ENCODE assay signal across 18 cellular contexts in genomic region chr13:102784501-102784900, GRCh38. TPM values are rescaled to one million over a fixed set of nuclear protein-coding genes. Genes with fewer than 3 reads are reported as not detected.
DNase-seq lines count a peak whose midpoint lies in the region; ATAC-seq, FAIRE-seq and TF ChIP-seq lines count a peak whose summit lies in the region.
"Had no signal": no experiment of that assay in that cellular context is flagged by ENCODE, and none has a peak within 500 bp of the region (broad histone marks: within the 10 kb centered on the region; RNA-seq: fewer than 3 reads in every experiment).

No MANE protein-coding gene starts in this region.

- H3K4me2 ChIP-seq in HepG2 (ENCODE audit: low read depth, low read length), result no peak overlapping the region
- H3K4me2 ChIP-seq: GM23338 had no signal

- intact Hi-C loops in HepG2 (cut with micrococcal nuclease; ENCODE audit: unreplicated experiment), result no loop called here
- intact Hi-C loops in heart right ventricle (cut with DNase I), result no loop called here
- intact Hi-C loops in right cardiac atrium (cut with DNase I), result no loop called here

- ATAC-seq in HepG2, result no peak
- peak in 7 of 8 donors; percentile 38 to 98 (median 89) for ATAC-seq in heart right ventricle
- ATAC-seq in right cardiac atrium, result peak; percentile 70 to 89
- no peak for ATAC-seq in HG02623 (IDR thresholded peaks at IDR 0.05; ENCODE audit: unreplicated experiment)
- ATAC-seq: GM23338 had no signal

- TF ChIP-seq POLR2A in HepG2 (IDR thresholded peaks at IDR 0.05; ENCODE audit: insufficient read depth in 1 of 2, low read depth in 2 of 2, low read length in 2 of 2), result no peak

- H3K4me3 ChIP-seq in liver (ENCODE audit: low read depth in 1 of 3, low read length in 3 of 3) (no peak overlapping the region), HepG2 (replicated peaks in 1 of 3; ENCODE audit: insufficient read depth in 1 of 3, low read depth in 2 of 3, low read length in 3 of 3) (no peak overlapping the region), heart right ventricle (no peak overlapping the region), right cardiac atrium (ENCODE audit: low read length) (no peak overlapping the region)
- H3K4me3 ChIP-seq: GM23338 had no signal

- BruUV-seq in HepG2 (replicated peaks; lab: Mats Ljungman, UMichigan), result no TSS peak

- H4K20me1 ChIP-seq in HepG2 (ENCODE audit: insufficient read depth, low read length), result no peaks in the 10 kb centered on the region

- TF ChIP-seq RAD21 in liver (IDR thresholded peaks at IDR 0.05) (no peak), HepG2 (CRISPR knock-in tag; IDR thresholded peaks at IDR 0.05) (no peak)

- H3K27ac ChIP-seq in liver (ENCODE audit: low read depth in 1 of 2, low read length in 2 of 2) (peak overlapping the region in 1 of 2 donors; percentile 41), HepG2 (ENCODE audit: extremely low read length, insufficient read depth, low read length) (no peak overlapping the region), heart right ventricle (peak overlapping the region in 8 of 10 donors; percentile 33 to 77 (median 56)), right cardiac atrium (ENCODE audit: low read length) (peak overlapping the region; percentile 87)

- no peak for TF ChIP-seq EP300 in HepG2 (IDR thresholded peaks at IDR 0.05; ENCODE audit: low read depth in 2 of 2, low read length in 2 of 2)
- no peak for TF ChIP-seq EP300 in HepG2 (CRISPR knock-in tag; IDR thresholded peaks at IDR 0.05; ENCODE audit: borderline replicate concordance)

- FAIRE-seq in HepG2 (lab: Jason Lieb, UNC), result no peak
- FAIRE-seq: A204.1, G401.6, GM12891 had no signal

- H3K9me3 ChIP-seq in liver (ENCODE audit: control insufficient read depth in 4 of 4, low read length in 3 of 4) (no peaks in the 10 kb centered on the region), HepG2 (ENCODE audit: low read length) (no peaks in the 10 kb centered on the region; the same call in 1 of the 2 replicates), heart right ventricle (no peaks in the 10 kb centered on the region), right cardiac atrium (ENCODE audit: control insufficient read depth, low read length) (no peaks in the 10 kb centered on the region)

- no peak overlapping the region for H2AFZ ChIP-seq in HepG2 (ENCODE audit: low read length)
- H2AFZ ChIP-seq: GM23338 had no signal

- no peaks in the 10 kb centered on the region for H3K79me2 ChIP-seq in HepG2 (ENCODE audit: insufficient read depth, low read length)

- DNase-seq in HepG2 (ENCODE audit: low spot score), result no peak
- no peak for DNase-seq in heart right ventricle
- no peak for DNase-seq in right cardiac atrium
- no peak for DNase-seq in NCI-H1105 treated with DMSO at 0.1 percent for 48 hours (lab: John Stamatoyannopoulos, UW)
- DNase-seq in DMS153 (lab: John Stamatoyannopoulos, UW), result no peak
- DNase-seq: C1 segment of cervical spinal cord; Calu3; CD4-positive, alpha-beta T cell; DMS79 treated with DMSO at 0.1 percent for 48 hours; EL; H9 had no signal

- TF ChIP-seq CTCF in liver (IDR thresholded peaks at IDR 0.05; ENCODE audit: low read depth, low read length, missing input control) (no peak), HepG2 (CRISPR knock-in tag; IDR thresholded peaks at IDR 0.05) (no peak), heart right ventricle (IDR thresholded peaks at IDR 0.05) (no peak)

- H3K36me3 ChIP-seq in liver (ENCODE audit: control insufficient read depth in 4 of 4, insufficient read depth in 3 of 4, low read depth in 1 of 4, low read length in 3 of 4) (peaks cover 0 to 2% (median 0%) of the 10 kb centered on the region in 4 donors), HepG2 (replicated peaks in 1 of 2; ENCODE audit: control insufficient read depth in 1 of 2, insufficient read depth in 2 of 2, low read length in 2 of 2) (peaks cover 0 to 11% of the 10 kb centered on the region in 2 experiments; a peak in 2 of 5 replicates), heart right ventricle (peaks cover 0 to 48% (median 0%) of the 10 kb centered on the region in 9 donors)

- CTCF ChIA-PET in HepG2 (lab: Yijun Ruan, JAX; ENCODE audit: low intra/inter-chr PET ratio, low total read pairs), result no interaction called here

- peaks cover 1 to 30% (median 23%) of the 10 kb centered on the region in 4 donors for H3K4me1 ChIP-seq in liver (ENCODE audit: control insufficient read depth in 4 of 4, insufficient read depth in 4 of 4, low read length in 3 of 4)
- H3K4me1 ChIP-seq in HepG2 (ENCODE audit: insufficient read depth, low read length), result no peaks in the 10 kb centered on the region
- H3K4me1 ChIP-seq in heart right ventricle, result peaks cover 0 to 14% (median 3%) of the 10 kb centered on the region in 9 donors
- no peaks in the 10 kb centered on the region for H3K4me1 ChIP-seq in right cardiac atrium (ENCODE audit: control insufficient read depth, insufficient read depth, low read length)

- WGBS in liver, result 35% methylated on average over 3 of the region's 3 CpGs
- WGBS in HepG2 (ENCODE audit: low lambda C conversion rate), result 86% methylated on average over 3 of the region's 3 CpGs
- WGBS in heart right ventricle, 2 donors, result 42 to 58% methylated on average over 3 of the region's 3 CpGs
- 49% methylated on average over 3 of the region's 3 CpGs for WGBS in right cardiac atrium

- H3K27me3 ChIP-seq in liver (ENCODE audit: control insufficient read depth in 4 of 4, insufficient read depth in 4 of 4, low read length in 3 of 4), result no peaks in the 10 kb centered on the region
- no peaks in the 10 kb centered on the region for H3K27me3 ChIP-seq in HepG2 (ENCODE audit: control insufficient read depth in 1 of 2, insufficient read depth in 2 of 2, low read length in 2 of 2)
- H3K27me3 ChIP-seq in heart right ventricle, result no peaks in the 10 kb centered on the region
- H3K27me3 ChIP-seq in right cardiac atrium (ENCODE audit: control insufficient read depth, insufficient read depth), result no peaks in the 10 kb centered on the region

- POLR2A ChIA-PET in HepG2 (lab: Yijun Ruan, JAX), result no interaction called here

- in situ Hi-C loops in HepG2 (cut with HindIII; ENCODE audit: extremely low pct_ligation_motif_present, low pct_unique_long_range_greater_than_20kb), result no loop called here

- H3K9ac ChIP-seq in liver (ENCODE audit: low read depth in 1 of 2, low read length in 2 of 2) (no peak overlapping the region), HepG2 (ENCODE audit: insufficient read depth, low read depth, low read length) (no peak overlapping the region)

RNA-seq across cellular contexts. Expression of gene TEX30, which starts 10.9 kb away (rescaled TPM):
- 10 to 100 TPM in 1 of 2 donors, 1 to 10 TPM in 1; 9.9 to 12.8 TPM for total RNA-seq in liver
- polyA plus RNA-seq in liver, result 10 to 100 TPM; 11.6 to 28.2 TPM
- 0.60 and 1.2 TPM in 2 replicates for total RNA-seq in HepG2 (2016; rRNA removed; fragmentation: Illumina TruSeq; extraction: Trizol)
- total RNA-seq in HepG2 (2016; cell fraction: cytosol; rRNA removed; fragmentation: Illumina TruSeq; extraction: Trizol; ENCODE audit: low read depth), result 0.79 and 1.0 TPM in 2 replicates
- 0.78 and 0.95 TPM in 2 replicates for total RNA-seq in HepG2 (2016; cell fraction: insoluble cytoplasmic fraction; rRNA removed; fragmentation: Illumina TruSeq; extraction: Trizol)
- 0.59 and 0.65 TPM in 2 replicates for total RNA-seq in HepG2 (2016; cell fraction: membrane; rRNA removed; fragmentation: Illumina TruSeq; extraction: Trizol)
- total RNA-seq in HepG2 (2016; cell fraction: nucleus; rRNA removed; fragmentation: Illumina TruSeq; extraction: Trizol), result 0.62 and 0.88 TPM in 2 replicates
- 0.77 and 1.2 TPM in 2 replicates for polyA plus RNA-seq in HepG2 (2011; rRNA removed)
- 0.36 and 0.62 TPM in 2 replicates for polyA plus RNA-seq in HepG2 (2011; cell fraction: cytosol; rRNA removed)
- polyA plus RNA-seq in HepG2 (2011; cell fraction: nucleus; rRNA removed), result 0.45 and 0.53 TPM in 2 replicates
- 0.52 and 1.1 TPM in 2 replicates for polyA plus RNA-seq in HepG2 (2012)
- 0.61 and 0.65 TPM in 2 replicates for polyA plus RNA-seq in HepG2 (2016; cell fraction: cytosol; fragmentation: Illumina TruSeq; extraction: Trizol; ENCODE audit: low read depth)
- polyA plus RNA-seq in HepG2 (2016; cell fraction: insoluble cytoplasmic fraction; fragmentation: Illumina TruSeq; extraction: Trizol; ENCODE audit: low read depth), result 0.69 and 0.93 TPM in 2 replicates
- 0.56 and 1.1 TPM in 2 replicates for polyA plus RNA-seq in HepG2 (2016; cell fraction: membrane; fragmentation: Illumina TruSeq; extraction: Trizol; ENCODE audit: low read depth)
- 2.1 and 3.0 TPM in 2 replicates for polyA plus RNA-seq in HepG2 (2016; cell fraction: nucleus; fragmentation: Illumina TruSeq; extraction: Trizol; ENCODE audit: insufficient read depth, low read depth)
- 0.14 and 3.6 TPM in 2 replicates for polyA minus RNA-seq in HepG2 (2011; rRNA and poly(A)+ RNA removed; ENCODE audit: low replicate concordance)
- polyA minus RNA-seq in HepG2 (2011; cell fraction: cytosol; rRNA and poly(A)+ RNA removed), result not detected in 2 replicates
- polyA minus RNA-seq in HepG2 (2011; cell fraction: nucleus; rRNA and poly(A)+ RNA removed), result 0.26 and 0.75 TPM in 2 replicates
- total RNA-seq in heart right ventricle, result 10 to 100 TPM in 2 of 10 donors, 1 to 10 TPM in 8; 3.9 to 12.3 (median 7.6) TPM
- 10 to 100 TPM; 12.2 to 12.4 TPM for polyA plus RNA-seq in heart right ventricle
- 1 to 10 TPM; 7.4 to 10.0 (median 9.4) TPM for total RNA-seq in right cardiac atrium
- polyA plus RNA-seq in right cardiac atrium, result 13.7 TPM

RNA-seq across cellular contexts. Expression of gene POGLUT2, which starts 14.3 kb away (rescaled TPM):
- total RNA-seq in liver (1 to 10 TPM; 7.3 to 7.5 TPM), HepG2 (2016; rRNA removed; fragmentation: Illumina TruSeq; extraction: Trizol) (15.4 and 26.1 TPM in 2 replicates), heart right ventricle (1 to 10 TPM; 1.9 to 3.6 (median 2.8) TPM), right cardiac atrium (1 to 10 TPM; 2.7 to 5.5 (median 4.8) TPM)
- polyA plus RNA-seq in liver (1 to 10 TPM; 4.0 to 4.7 TPM), HepG2 (2011; rRNA removed) (14.7 and 18.0 TPM in 2 replicates), heart right ventricle (1 to 10 TPM; 2.9 to 5.4 TPM), right cardiac atrium (3.6 TPM)
- 3.0 and 3.3 TPM in 2 replicates for total RNA-seq in HepG2 (2016; cell fraction: cytosol; rRNA removed; fragmentation: Illumina TruSeq; extraction: Trizol; ENCODE audit: low read depth)
- 16.7 and 25.6 TPM in 2 replicates for total RNA-seq in HepG2 (2016; cell fraction: insoluble cytoplasmic fraction; rRNA removed; fragmentation: Illumina TruSeq; extraction: Trizol)
- total RNA-seq in HepG2 (2016; cell fraction: membrane; rRNA removed; fragmentation: Illumina TruSeq; extraction: Trizol), result 6.6 and 8.3 TPM in 2 replicates
- total RNA-seq in HepG2 (2016; cell fraction: nucleus; rRNA removed; fragmentation: Illumina TruSeq; extraction: Trizol), result 23.7 and 29.5 TPM in 2 replicates
- 12.5 and 15.5 TPM in 2 replicates for polyA plus RNA-seq in HepG2 (2011; cell fraction: cytosol; rRNA removed)
- 6.6 and 7.4 TPM in 2 replicates for polyA plus RNA-seq in HepG2 (2011; cell fraction: nucleus; rRNA removed)
- polyA plus RNA-seq in HepG2 (2012), result 16.7 and 18.1 TPM in 2 replicates
- 3.6 and 3.9 TPM in 2 replicates for polyA plus RNA-seq in HepG2 (2016; cell fraction: cytosol; fragmentation: Illumina TruSeq; extraction: Trizol; ENCODE audit: low read depth)
- 18.3 and 18.8 TPM in 2 replicates for polyA plus RNA-seq in HepG2 (2016; cell fraction: insoluble cytoplasmic fraction; fragmentation: Illumina TruSeq; extraction: Trizol; ENCODE audit: low read depth)
- 4.8 and 5.6 TPM in 2 replicates for polyA plus RNA-seq in HepG2 (2016; cell fraction: membrane; fragmentation: Illumina TruSeq; extraction: Trizol; ENCODE audit: low read depth)
- polyA plus RNA-seq in HepG2 (2016; cell fraction: nucleus; fragmentation: Illumina TruSeq; extraction: Trizol; ENCODE audit: insufficient read depth, low read depth), result 34.9 and 35.5 TPM in 2 replicates
- 8.4 and 9.1 TPM in 2 replicates for polyA minus RNA-seq in HepG2 (2011; rRNA and poly(A)+ RNA removed; ENCODE audit: low replicate concordance)
- polyA minus RNA-seq in HepG2 (2011; cell fraction: cytosol; rRNA and poly(A)+ RNA removed), result 10.4 and 10.7 TPM in 2 replicates
- polyA minus RNA-seq in HepG2 (2011; cell fraction: nucleus; rRNA and poly(A)+ RNA removed), result 11.2 and 16.7 TPM in 2 replicates
- total RNA-seq: B cell; CD4-positive, alpha-beta T cell had no signal

RNA-seq across cellular contexts. Expression of gene BIVM, which starts 14.4 kb away (rescaled TPM):
- 10 to 100 TPM; 13.6 to 17.8 TPM for total RNA-seq in liver
- 1 to 10 TPM; 7.4 to 9.0 TPM for polyA plus RNA-seq in liver
- 13.9 and 15.8 TPM in 2 replicates for total RNA-seq in HepG2 (2016; rRNA removed; fragmentation: Illumina TruSeq; extraction: Trizol)
- 5.6 and 6.3 TPM in 2 replicates for total RNA-seq in HepG2 (2016; cell fraction: cytosol; rRNA removed; fragmentation: Illumina TruSeq; extraction: Trizol; ENCODE audit: low read depth)
- total RNA-seq in HepG2 (2016; cell fraction: insoluble cytoplasmic fraction; rRNA removed; fragmentation: Illumina TruSeq; extraction: Trizol), result 15.3 and 16.6 TPM in 2 replicates
- total RNA-seq in HepG2 (2016; cell fraction: membrane; rRNA removed; fragmentation: Illumina TruSeq; extraction: Trizol), result 14.6 and 15.0 TPM in 2 replicates
- 20.6 and 23.4 TPM in 2 replicates for total RNA-seq in HepG2 (2016; cell fraction: nucleus; rRNA removed; fragmentation: Illumina TruSeq; extraction: Trizol)
- polyA plus RNA-seq in HepG2 (2011; rRNA removed), result 8.9 and 10.4 TPM in 2 replicates
- 3.3 and 5.3 TPM in 2 replicates for polyA plus RNA-seq in HepG2 (2011; cell fraction: cytosol; rRNA removed)
- polyA plus RNA-seq in HepG2 (2011; cell fraction: nucleus; rRNA removed), result 12.2 and 14.7 TPM in 2 replicates
- polyA plus RNA-seq in HepG2 (2012), result 7.7 and 11.4 TPM in 2 replicates
- 2.3 and 2.5 TPM in 2 replicates for polyA plus RNA-seq in HepG2 (2016; cell fraction: cytosol; fragmentation: Illumina TruSeq; extraction: Trizol; ENCODE audit: low read depth)
- 16.5 and 17.6 TPM in 2 replicates for polyA plus RNA-seq in HepG2 (2016; cell fraction: insoluble cytoplasmic fraction; fragmentation: Illumina TruSeq; extraction: Trizol; ENCODE audit: low read depth)
- polyA plus RNA-seq in HepG2 (2016; cell fraction: membrane; fragmentation: Illumina TruSeq; extraction: Trizol; ENCODE audit: low read depth), result 8.4 and 9.0 TPM in 2 replicates
- polyA plus RNA-seq in HepG2 (2016; cell fraction: nucleus; fragmentation: Illumina TruSeq; extraction: Trizol; ENCODE audit: insufficient read depth, low read depth), result 42.9 and 44.2 TPM in 2 replicates
- polyA minus RNA-seq in HepG2 (2011; rRNA and poly(A)+ RNA removed; ENCODE audit: low replicate concordance), result 2.6 and 3.1 TPM in 2 replicates
- polyA minus RNA-seq in HepG2 (2011; cell fraction: cytosol; rRNA and poly(A)+ RNA removed), result 4.2 and 5.6 TPM in 2 replicates
- 28.7 and 30.5 TPM in 2 replicates for polyA minus RNA-seq in HepG2 (2011; cell fraction: nucleus; rRNA and poly(A)+ RNA removed)
- total RNA-seq in heart right ventricle, result 10 to 100 TPM; 21.1 to 37.3 (median 28.3) TPM
- 10 to 100 TPM in 1 of 2 donors, 1 to 10 TPM in 1; 6.7 to 31.4 TPM for polyA plus RNA-seq in heart right ventricle
- 10 to 100 TPM; 25.5 to 43.2 (median 40.2) TPM for total RNA-seq in right cardiac atrium
- 22.7 TPM for polyA plus RNA-seq in right cardiac atrium

Comparison
In these comparisons a context has a peak if more than half of its experiments do, and no peak if none do; other contexts are left out.
1. ATAC-seq: peak in heart right ventricle (7 of 8) and right cardiac atrium (2 of 2); none in HepG2 (single experiment) and HG02623 (single experiment).